In genomic region chr17:35063514-35064223, GRCh38 we compare ENCODE assay signal across 1 cellular context.
A peak's percentile ranks its signal among the peaks of the same experiment; 100 is the strongest.
TF ChIP-seq lines count a peak whose summit lies in the region.

Gene RFFL, minus strand, starts transcription at chr17:35063707. Its CDS starts 37,154 bp downstream, at chr17:35026553.

TF ChIP-seq in HCT116, 20 proteins besides CTCF, POLR2A, EP300 and RAD21 (continued from another document):
- TF ChIP-seq ATF3 (IDR thresholded peaks at IDR 0.05) (peak; percentile 88), ZFX (IDR thresholded peaks at IDR 0.05) (no peak; the same call in 1 of the 2 replicates), SP1 (IDR thresholded peaks at IDR 0.05; ENCODE audit: low read depth) (peak; percentile 94), SRF (IDR thresholded peaks at IDR 0.05; ENCODE audit: low read depth) (peak; percentile 58; the same call in 1 of the 2 replicates), EZH2phosphoT487 (IDR thresholded peaks at IDR 0.05; ENCODE audit: borderline replicate concordance) (no peak), CEBPB (IDR thresholded peaks at IDR 0.05; ENCODE audit: low read depth) (peak; percentile 100), REST (IDR thresholded peaks at IDR 0.05; ENCODE audit: low read depth) (no peak), POLR2AphosphoS5 (IDR thresholded peaks at IDR 0.05; ENCODE audit: low read depth, low read length) (peak; percentile 66), SIN3A (IDR thresholded peaks at IDR 0.05; ENCODE audit: low read depth) (peak; percentile 71; the same call in 1 of the 2 replicates)
